In genomic region chr17:13016881-13017622, GRCh38 we compare ENCODE assay signal across 8 cellular contexts. TPM values are rescaled to one million over a fixed set of nuclear protein-coding genes. Genes with fewer than 3 reads are reported as not detected.
DNase-seq lines count a peak whose midpoint lies in the region; ATAC-seq and TF ChIP-seq lines count a peak whose summit lies in the region.

No MANE protein-coding gene starts in this region.

- no peaks in the 10 kb centered on the region for H3K27me3 ChIP-seq in BJ (ENCODE audit: control insufficient read depth, insufficient read depth, low read length)
- H3K27me3 ChIP-seq in HUES6 (ENCODE audit: control insufficient read depth, insufficient read depth, low read length) = no peaks in the 10 kb centered on the region
- no peaks in the 10 kb centered on the region for H3K27me3 ChIP-seq in layer of hippocampus (ENCODE audit: control insufficient read depth, insufficient read depth, low read length)
- no peaks in the 10 kb centered on the region for H3K27me3 ChIP-seq in testis

- peak overlapping the region; percentile 80 for H3K9ac ChIP-seq in HUES6 (ENCODE audit: low read length)

- intact Hi-C loops in testis (cut with DNase I; ENCODE audit: low total_unique reads) = no loop called here

- H3K9me3 ChIP-seq in HUES6 (ENCODE audit: control insufficient read depth, insufficient read depth, low read depth, low read length) (no peaks in the 10 kb centered on the region), testis (no peaks in the 10 kb centered on the region)

- CTCF ChIA-PET in BJ (lab: Yijun Ruan, JAX) = interaction anchor here (0.6 to 5.5 kb wide), 4 partner anchors 8 to 15 kb away, joined by 3 to 68 read pairs (median 14); no protein-coding TSS in a partner anchor

- in situ Hi-C loops in astrocyte of the cerebellum (cut with HindIII; ENCODE audit: low sequenced_read_pairs) = no loop called here

- H3K27ac ChIP-seq in HUES6 (ENCODE audit: low read depth, low read length) = no peak overlapping the region
- peak overlapping the region; percentile 7 for H3K27ac ChIP-seq in layer of hippocampus (ENCODE audit: low read depth, low read length)
- H3K27ac ChIP-seq in testis = peak overlapping the region; percentile 40 to 56

- H3K36me3 ChIP-seq in BJ (ENCODE audit: control insufficient read depth, insufficient read depth, low read length) (peaks cover 12% of the 10 kb centered on the region), HUES6 (ENCODE audit: control insufficient read depth, insufficient read depth, low read length) (peaks cover 43% of the 10 kb centered on the region), testis (ENCODE audit: low read depth, missing control alignments) (no peaks in the 10 kb centered on the region)

- POLR2A ChIA-PET in BJ (lab: Charles Lee) = no interaction called here

- peak; percentile 7 for ATAC-seq in GM21381 (IDR thresholded peaks at IDR 0.05; ENCODE audit: unreplicated experiment)

- peak overlapping the region; percentile 79 for H3K4me3 ChIP-seq in BJ (ENCODE audit: low read depth, low read length)
- H3K4me3 ChIP-seq in HUES6 (ENCODE audit: low read depth, low read length) = peak overlapping the region; percentile 97
- H3K4me3 ChIP-seq in astrocyte of the cerebellum (ENCODE audit: low read depth, low read length) = peak overlapping the region; percentile 71
- H3K4me3 ChIP-seq in testis = peak overlapping the region; percentile 81 to 88

- 15 to 30% methylated on average over 9 to 20 of the region's 20 CpGs for WGBS in testis, 2 donors

- TF ChIP-seq CTCF in BJ (IDR thresholded peaks at IDR 0.05; ENCODE audit: insufficient read depth, low read depth, low read length) (no peak), astrocyte of the cerebellum (IDR thresholded peaks at IDR 0.05; ENCODE audit: low read depth, low read length, missing control alignments) (no peak), testis (IDR thresholded peaks at IDR 0.05) (no peak)

- DNase-seq in BJ (ENCODE audit: low read depth) (no peak), astrocyte of the cerebellum (ENCODE audit: low read depth) (no peak), testis (no peak), NCI-H1105 (lab: John Stamatoyannopoulos, UW) (no peak), NCI-H82 (lab: John Stamatoyannopoulos, UW) (no peak)

- TF ChIP-seq POLR2A in testis (IDR thresholded peaks at IDR 0.05) = no peak

- H3K4me1 ChIP-seq in HUES6 (ENCODE audit: control insufficient read depth, insufficient read depth, low read length) (no peaks in the 10 kb centered on the region), testis (no peaks in the 10 kb centered on the region)

RNA-seq across cellular contexts. Expression of gene ELAC2, which starts 0.8 kb away (rescaled TPM):
- 48.4 and 71.0 TPM in 2 replicates for polyA plus RNA-seq in BJ (2011; rRNA removed)
- polyA minus RNA-seq in BJ (2011; rRNA and poly(A)+ RNA removed) = 61.9 and 120 TPM in 2 replicates
- total RNA-seq in testis = 100 to 1,000 TPM; 108 to 114 TPM
- 65.0 TPM for polyA plus RNA-seq in testis (ENCODE audit: insufficient read depth, low read depth, low replicate concordance)
